Comparison of ENCODE assay signal across 11 cellular contexts in genomic region chr15:25947336-25948080, GRCh38.
DNase-seq lines count a peak whose midpoint lies in the region; ATAC-seq and TF ChIP-seq lines count a peak whose summit lies in the region.
"Had no signal": no experiment of that assay in that cellular context is flagged by ENCODE, and none has a peak within 500 bp of the region (broad histone marks: within the 10 kb centered on the region; RNA-seq: fewer than 3 reads in every experiment).

No MANE protein-coding gene starts in this region.

- no peaks in the 10 kb centered on the region for H3K36me3 ChIP-seq in body of pancreas (replicated peaks in 1 of 2; ENCODE audit: insufficient read depth in 1 of 2, low read depth in 2 of 2)
- H3K36me3 ChIP-seq in parathyroid adenoma (ENCODE audit: control insufficient read depth, insufficient read depth, low read length): no peaks in the 10 kb centered on the region
- H3K36me3 ChIP-seq in effector memory CD4-positive, alpha-beta T cell (ENCODE audit: control insufficient read depth, insufficient read depth, low read length): no peaks in the 10 kb centered on the region
- H3K36me3 ChIP-seq: thoracic aorta had no signal

- 26% methylated on average over 4 of the region's 4 CpGs for WGBS in body of pancreas, 2 donors

- intact Hi-C loops in body of pancreas (cut with DNase I): no loop called here

- H2AFZ ChIP-seq in parathyroid adenoma: no peak overlapping the region

- H3K27me3 ChIP-seq in body of pancreas: no peaks in the 10 kb centered on the region
- H3K27me3 ChIP-seq in parathyroid adenoma (ENCODE audit: control insufficient read depth, insufficient read depth, low read length): no peaks in the 10 kb centered on the region
- H3K27me3 ChIP-seq in effector memory CD4-positive, alpha-beta T cell (replicated peaks; ENCODE audit: control insufficient read depth, insufficient read depth, low read length, poor library complexity, severe bottlenecking): no peaks in the 10 kb centered on the region

- no peak overlapping the region for H3K4me3 ChIP-seq in body of pancreas
- H3K4me3 ChIP-seq in parathyroid adenoma (ENCODE audit: low read depth, low read length): no peak overlapping the region
- H3K4me3 ChIP-seq in effector memory CD4-positive, alpha-beta T cell (ENCODE audit: insufficient read depth, low read depth, low read length, poor library complexity, severe bottlenecking): no peak overlapping the region
- H3K4me3 ChIP-seq: thoracic aorta had no signal

- no peak overlapping the region for H3K9ac ChIP-seq in parathyroid adenoma

- no peaks in the 10 kb centered on the region for H3K4me1 ChIP-seq in body of pancreas
- H3K4me1 ChIP-seq in parathyroid adenoma: no peaks in the 10 kb centered on the region
- no peaks in the 10 kb centered on the region for H3K4me1 ChIP-seq in effector memory CD4-positive, alpha-beta T cell (ENCODE audit: control insufficient read depth, insufficient read depth, low read length, poor library complexity, severe bottlenecking)

- no peaks in the 10 kb centered on the region for H3K79me2 ChIP-seq in parathyroid adenoma

- ATAC-seq in body of pancreas (no peak), HG02885 (IDR thresholded peaks at IDR 0.05; ENCODE audit: poor library complexity, unreplicated experiment) (no peak), GM18505 (IDR thresholded peaks at IDR 0.05; ENCODE audit: unreplicated experiment) (no peak)

- DNase-seq in DMS 273 (lab: John Stamatoyannopoulos, UW; ENCODE audit: unreplicated experiment) (peak; percentile 37), DMS 273 treated with DMSO at 0.1 percent for 48 hours (lab: John Stamatoyannopoulos, UW) (no peak), NCI-H1048 (lab: John Stamatoyannopoulos, UW) (peak; percentile 92), body of pancreas (peak; percentile 13 to 38 (median 18))
- no peak for DNase-seq in effector memory CD4-positive, alpha-beta T cell
- DNase-seq: activated CD4-positive, alpha-beta T cell treated with anti-CD3 and anti-CD28 coated beads for 1 hour had no signal

- peak in 3 of 7 experiments; percentile 27 to 44 (median 34) for TF ChIP-seq CTCF in body of pancreas (IDR thresholded peaks at IDR 0.05)
- TF ChIP-seq CTCF in parathyroid adenoma (IDR thresholded peaks at IDR 0.05): peak; percentile 7

- H3K4me2 ChIP-seq in parathyroid adenoma (ENCODE audit: low read length): no peak overlapping the region

- TF ChIP-seq POLR2A in body of pancreas (IDR thresholded peaks at IDR 0.05) (no peak), GM18505 (IDR thresholded peaks at IDR 0.05; ENCODE audit: borderline replicate concordance, extremely low read depth, insufficient read depth, insufficient read length) (no peak)

- H3K9me3 ChIP-seq in body of pancreas (no peaks in the 10 kb centered on the region), parathyroid adenoma (ENCODE audit: control insufficient read depth, low read length) (no peaks in the 10 kb centered on the region)
- no peaks in the 10 kb centered on the region for H3K9me3 ChIP-seq in effector memory CD4-positive, alpha-beta T cell (ENCODE audit: control insufficient read depth, low read length)
- H3K9me3 ChIP-seq: thoracic aorta had no signal

- H3K27ac ChIP-seq in body of pancreas (no peak overlapping the region), parathyroid adenoma (no peak overlapping the region)
- H3K27ac ChIP-seq in effector memory CD4-positive, alpha-beta T cell (ENCODE audit: insufficient read depth, low read length, poor library complexity, severe bottlenecking): no peak overlapping the region
- H3K27ac ChIP-seq: 22Rv1, thoracic aorta had no signal

Comparison
In these comparisons a context has a peak if more than half of its experiments do, and no peak if none do; other contexts are left out.
1. DNase-seq: peak in DMS 273 (single experiment), NCI-H1048 (single experiment) and body of pancreas (4 of 4); none in DMS 273 treated with DMSO at 0.1 percent for 48 hours (single experiment) and effector memory CD4-positive, alpha-beta T cell (0 of 3).